ENCODE assay signal across 2 cellular contexts in genomic region chr11:61219016-61219415, GRCh38. TPM values are rescaled to one million over a fixed set of nuclear protein-coding genes. Genes with fewer than 3 reads are reported as not detected.
"Had no signal": no experiment of that assay in that cellular context is flagged by ENCODE, and none has a peak within 500 bp of the region (broad histone marks: within the 10 kb centered on the region; RNA-seq: fewer than 3 reads in every experiment).

No MANE protein-coding gene starts in this region.

RNA-seq across cellular contexts. Expression of gene PGA4, which starts 3.1 kb away (rescaled TPM):
- total RNA-seq: G401, GM12878 had no signal

RNA-seq across cellular contexts. Expression of gene PGA3, which starts 15.7 kb away (rescaled TPM):
- total RNA-seq: G401, GM12878 had no signal

RNA-seq across cellular contexts. Expression of gene PGA5, which starts 22.0 kb away (rescaled TPM):
- total RNA-seq: G401, GM12878 had no signal
